ENCODE assay signal across 1 cellular context in the genomic region with DNA sequence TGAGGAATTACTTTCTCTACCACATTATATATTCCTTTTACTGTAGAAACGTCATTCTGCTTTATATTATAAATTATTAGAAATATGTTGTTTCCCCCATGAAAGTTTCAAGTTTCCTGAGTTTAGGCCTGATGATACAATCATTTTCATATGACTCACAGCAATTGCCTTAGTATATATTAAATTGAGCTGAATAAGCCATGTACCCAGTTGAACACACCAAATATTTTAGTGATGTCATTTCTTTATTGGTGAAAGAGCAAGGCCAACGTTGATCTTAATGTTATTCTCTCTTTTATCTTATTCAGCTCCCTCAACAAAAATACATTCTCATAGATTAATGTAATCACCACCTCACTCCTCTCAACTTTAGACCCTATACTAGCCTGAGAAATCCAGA.
TF ChIP-seq lines count a peak whose summit lies in the region.

No MANE protein-coding gene starts in this region.

TF ChIP-seq in IMR-90, 13 proteins besides CTCF, POLR2A, EP300 and RAD21:
- TF ChIP-seq CEBPB (IDR thresholded peaks at IDR 0.05; ENCODE audit: low read depth, low read length) (no peak), SMC3 (IDR thresholded peaks at IDR 0.05; ENCODE audit: low read depth, low read length) (no peak)
